Comparison of ENCODE assay signal across 18 cellular contexts in the genomic region with DNA sequence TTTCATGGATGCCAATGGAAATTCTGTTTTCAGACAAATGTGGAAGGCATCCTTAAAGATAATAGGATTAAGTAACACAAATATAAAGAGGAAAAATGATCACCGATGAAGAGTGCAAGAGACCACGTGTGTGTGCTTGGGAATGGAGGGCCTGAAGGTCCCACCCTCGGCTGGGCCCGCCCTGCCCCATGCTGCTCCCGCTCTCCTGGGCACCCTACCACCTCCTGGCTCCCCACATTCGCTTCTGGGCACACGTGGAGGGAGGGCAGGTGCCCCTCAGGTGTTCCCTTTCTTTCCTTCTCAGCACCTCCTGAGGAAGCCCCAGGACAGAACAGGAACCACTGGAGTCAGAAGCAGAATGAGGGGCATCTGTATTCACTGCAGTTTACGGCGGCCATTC.
"Had no signal": no experiment of that assay in that cellular context is flagged by ENCODE, and none has a peak within 500 bp of the region (broad histone marks: within the 10 kb centered on the region; RNA-seq: fewer than 3 reads in every experiment).

No MANE protein-coding gene starts in this region.

- H3K4me3 ChIP-seq: dorsolateral prefrontal cortex, esophagus muscularis mucosa, gastrocnemius medialis, mucosa of descending colon, right atrium auricular region, upper lobe of left lung, uterus had no signal

- DNase-seq: cortex of kidney; effector memory CD4-positive, alpha-beta T cell; gastrocnemius medialis; glutamatergic neuron; left colon; left ventricle myocardium superior; mammary epithelial cell; mucosa of descending colon; naive thymus-derived CD8-positive, alpha-beta T cell; small intestine; stimulated activated CD4-positive, alpha-beta T cell treated with anti-CD3 and anti-CD28 coated beads, Interleukin-2, amount 100 ng/mL, for 48 hours; stimulated activated naive CD4-positive, alpha-beta T cell treated with Interleukin-2 at 50 U/mL for 16 hours; uterus had no signal

- H3K27ac ChIP-seq: dorsolateral prefrontal cortex, epithelial cell of prostate, esophagus muscularis mucosa, gastrocnemius medialis, right atrium auricular region, upper lobe of left lung, uterus had no signal

- H3K36me3 ChIP-seq: esophagus muscularis mucosa, gastrocnemius medialis, right atrium auricular region, upper lobe of left lung, uterus had no signal

- H3K27me3 ChIP-seq: right atrium auricular region, uterus had no signal

- H3K4me1 ChIP-seq: esophagus muscularis mucosa, gastrocnemius medialis, right atrium auricular region, upper lobe of left lung, uterus had no signal

- H3K4me3 Mint-ChIP-seq: naive thymus-derived CD8-positive, alpha-beta T cell had no signal

- H3K9me3 Mint-ChIP-seq: naive thymus-derived CD8-positive, alpha-beta T cell had no signal

- H3K9me3 ChIP-seq: esophagus muscularis mucosa, gastrocnemius medialis, mucosa of descending colon, right atrium auricular region, upper lobe of left lung, uterus had no signal

- H3K27ac Mint-ChIP-seq: naive thymus-derived CD8-positive, alpha-beta T cell had no signal

- H3K36me3 Mint-ChIP-seq: naive thymus-derived CD8-positive, alpha-beta T cell had no signal
